In the genomic region with DNA sequence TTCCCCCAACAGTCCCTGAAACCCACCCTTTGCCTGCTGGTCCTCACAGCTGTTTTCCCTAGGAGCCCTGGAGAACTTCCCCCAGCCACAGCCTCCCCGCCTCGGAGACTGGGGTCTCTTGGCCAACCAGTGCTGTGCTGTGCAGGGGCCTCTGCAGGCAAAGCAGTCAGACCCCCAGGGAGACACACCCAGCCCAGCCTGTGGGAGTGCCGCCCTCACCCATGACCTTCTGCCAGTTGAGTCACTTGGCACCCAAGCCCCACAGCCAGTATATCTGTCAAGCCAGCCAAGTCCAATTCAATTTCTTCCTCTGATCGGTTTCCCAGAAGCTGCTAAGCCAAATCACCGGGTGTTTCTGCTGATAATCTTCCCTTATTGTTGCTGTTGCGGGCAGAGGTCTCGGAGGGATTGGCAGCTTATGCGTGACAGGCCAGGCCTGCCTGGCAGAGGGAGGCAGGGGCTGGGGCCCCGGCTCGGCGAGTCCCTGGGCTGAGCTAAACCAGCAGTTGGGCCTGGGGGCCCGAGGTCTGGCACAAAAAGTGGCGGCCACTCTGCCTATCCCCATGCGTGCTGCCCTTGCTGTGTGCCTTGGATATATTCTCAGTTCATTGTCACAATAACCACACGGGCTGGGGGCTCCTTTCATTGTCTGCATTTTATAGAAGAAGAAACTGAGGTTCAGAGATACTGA, we compare ENCODE assay signal across 19 cellular contexts.
A peak's percentile ranks its signal among the peaks of the same experiment; 100 is the strongest.
DNase-seq lines count a peak whose midpoint lies in the region; ATAC-seq and TF ChIP-seq lines count a peak whose summit lies in the region.
"Had no signal": no experiment of that assay in that cellular context is flagged by ENCODE, and none has a peak within 500 bp of the region (broad histone marks: within the 10 kb centered on the region; RNA-seq: fewer than 3 reads in every experiment).

No MANE protein-coding gene starts in this region.

- no peak overlapping the region for H3K27ac Mint-ChIP-seq in activated CD8-positive, alpha-beta T cell treated with anti-CD3 and anti-CD28 coated beads, Interleukin-2, amount 10 ng/mL, durations not matched to agents 7 days and 5 days
- H3K27ac Mint-ChIP-seq: activated CD4-positive, alpha-beta T cell treated with anti-CD3 and anti-CD28 coated beads for 36 hours; activated T-helper 1 cell treated with anti-CD3 and anti-CD28 coated beads, Interleukin-12 subunit alpha, Interleukin-12 subunit beta, Interleukin-2, Interleukin-4 antibody, amounts not matched to agents 30 ng/mL and 10 ng/mL and 1 ng/mL, durations not matched to agents 14 hours and 24 hours and 36 hours; CD8-positive, alpha-beta memory T cell; T-helper 1 cell treated with Interleukin-12 subunit alpha and Interleukin-12 subunit beta and Interleukin-4 antibody, amounts not matched to agents 30 μg/mL and 1 μg/mL, for 36 hours had no signal

- POLR2A ChIA-PET in activated CD8-positive, alpha-beta T cell treated with anti-CD3 and anti-CD28 coated beads, Interleukin-2, amount 10 ng/mL, durations not matched to agents 7 days and 5 days (lab: Charles Lee), result no interaction called here

- 61 to 72% methylated on average over 15 of the region's 15 CpGs for WGBS in heart right ventricle, 2 donors
- 46% methylated on average over 4 of the region's 15 CpGs for WGBS in suprapubic skin
- 69 to 78% methylated on average over 15 of the region's 15 CpGs for WGBS in sigmoid colon, 2 donors

- no peaks in the 10 kb centered on the region for H3K9me3 ChIP-seq in WERI-Rb-1 (ENCODE audit: severe bottlenecking)
- peaks cover 0 to 27% (median 0%) of the 10 kb centered on the region in 11 donors for H3K9me3 ChIP-seq in heart right ventricle
- no peaks in the 10 kb centered on the region for H3K9me3 ChIP-seq in suprapubic skin
- H3K9me3 ChIP-seq in sigmoid colon, result no peaks in the 10 kb centered on the region

- no peak overlapping the region for H3K4me3 Mint-ChIP-seq in activated CD8-positive, alpha-beta T cell treated with anti-CD3 and anti-CD28 coated beads, Interleukin-2, amount 10 ng/mL, durations not matched to agents 7 days and 5 days
- H3K4me3 Mint-ChIP-seq: activated CD4-positive, alpha-beta T cell treated with anti-CD3 and anti-CD28 coated beads for 36 hours; activated T-helper 1 cell treated with anti-CD3 and anti-CD28 coated beads, Interleukin-12 subunit alpha, Interleukin-12 subunit beta, Interleukin-2, Interleukin-4 antibody, amounts not matched to agents 30 ng/mL and 10 ng/mL and 1 ng/mL, durations not matched to agents 14 hours and 24 hours and 36 hours; T-helper 1 cell treated with Interleukin-12 subunit alpha and Interleukin-12 subunit beta and Interleukin-4 antibody, amounts not matched to agents 30 μg/mL and 1 μg/mL, for 36 hours had no signal

- TF ChIP-seq CTCF in WERI-Rb-1 (IDR thresholded peaks at IDR 0.05; ENCODE audit: low read depth, low read length) (no peak), heart right ventricle (IDR thresholded peaks at IDR 0.05) (no peak), suprapubic skin (IDR thresholded peaks at IDR 0.05) (no peak), sigmoid colon (IDR thresholded peaks at IDR 0.05) (no peak)

- ATAC-seq in heart right ventricle, result peak in 6 of 8 donors; percentile 18 to 74 (median 48)
- ATAC-seq in activated CD8-positive, alpha-beta T cell treated with anti-CD3 and anti-CD28 coated beads, Interleukin-2, amount 10 ng/mL, durations not matched to agents 7 days and 5 days, result no peak
- ATAC-seq in GM18517 (IDR thresholded peaks at IDR 0.05; ENCODE audit: unreplicated experiment), result no peak
- ATAC-seq: activated CD4-positive, alpha-beta T cell treated with anti-CD3 and anti-CD28 coated beads for 36 hours had no signal

- DNase-seq in activated effector memory CD4-positive, alpha-beta T cell treated with anti-CD3 and anti-CD28 coated beads, Interleukin-2, amount 50 U/mL, for 16 hours, result peak; percentile 53
- DNase-seq in activated effector memory CD4-positive, alpha-beta T cell treated with Interleukin-2 at 50 U/mL for 16 hours, result no peak
- DNase-seq in WERI-Rb-1, result peak; percentile 59
- no peak for DNase-seq in heart right ventricle
- peak; percentile 56 to 67 for DNase-seq in suprapubic skin (ENCODE audit: low spot score in 2 of 2)
- no peak for DNase-seq in activated CD8-positive, alpha-beta T cell treated with anti-CD3 and anti-CD28 coated beads, Interleukin-2, amount 10 ng/mL, durations not matched to agents 7 days and 5 days
- no peak for DNase-seq in sigmoid colon
- DNase-seq: activated CD4-positive, alpha-beta T cell treated with anti-CD3 and anti-CD28 coated beads for 36 hours; amniotic stem cell; CD8-positive, alpha-beta memory T cell; GDM1; NCI-H1092; NCI-H2171 treated with DMSO at 0.1 percent for 48 hours; occipital lobe; stomach had no signal

- H3K36me3 Mint-ChIP-seq in activated CD8-positive, alpha-beta T cell treated with anti-CD3 and anti-CD28 coated beads, Interleukin-2, amount 10 ng/mL, durations not matched to agents 7 days and 5 days (ENCODE audit: low read depth), result no peaks in the 10 kb centered on the region
- H3K36me3 Mint-ChIP-seq: CD8-positive, alpha-beta memory T cell had no signal

- no peaks in the 10 kb centered on the region for H3K9me3 Mint-ChIP-seq in activated CD8-positive, alpha-beta T cell treated with anti-CD3 and anti-CD28 coated beads, Interleukin-2, amount 10 ng/mL, durations not matched to agents 7 days and 5 days (ENCODE audit: insufficient read depth)
- H3K9me3 Mint-ChIP-seq: activated T-helper 1 cell treated with anti-CD3 and anti-CD28 coated beads, Interleukin-12 subunit alpha, Interleukin-12 subunit beta, Interleukin-2, Interleukin-4 antibody, amounts not matched to agents 30 ng/mL and 10 ng/mL and 1 ng/mL, durations not matched to agents 14 hours and 24 hours and 36 hours; T-helper 1 cell treated with Interleukin-12 subunit alpha and Interleukin-12 subunit beta and Interleukin-4 antibody, amounts not matched to agents 30 μg/mL and 1 μg/mL, for 36 hours had no signal

- no peaks in the 10 kb centered on the region for H3K27me3 ChIP-seq in WERI-Rb-1 (ENCODE audit: insufficient read depth, low read depth, severe bottlenecking)
- peaks cover 0 to 13% (median 8%) of the 10 kb centered on the region in 7 donors for H3K27me3 ChIP-seq in heart right ventricle
- H3K27me3 ChIP-seq in suprapubic skin, result no peaks in the 10 kb centered on the region
- no peaks in the 10 kb centered on the region for H3K27me3 ChIP-seq in sigmoid colon

- H3K4me1 ChIP-seq in heart right ventricle (no peaks in the 10 kb centered on the region), suprapubic skin (peaks cover 19% of the 10 kb centered on the region), sigmoid colon (no peaks in the 10 kb centered on the region)
- H3K4me1 ChIP-seq: A549, stomach had no signal

- H3K27ac ChIP-seq in WERI-Rb-1 (no peak overlapping the region), heart right ventricle (no peak overlapping the region), suprapubic skin (peak overlapping the region; percentile 54), sigmoid colon (no peak overlapping the region)
- H3K27ac ChIP-seq: A549, stomach had no signal

- TF ChIP-seq EP300 in suprapubic skin (IDR thresholded peaks at IDR 0.05), result no peak
- TF ChIP-seq EP300 in sigmoid colon (IDR thresholded peaks at IDR 0.05), result no peak

- intact Hi-C loops in heart right ventricle (cut with DNase I), result no loop called here
- intact Hi-C loops in sigmoid colon (cut with DNase I), result no loop called here

- H3K36me3 ChIP-seq in WERI-Rb-1, result no peaks in the 10 kb centered on the region
- no peaks in the 10 kb centered on the region for H3K36me3 ChIP-seq in heart right ventricle
- no peaks in the 10 kb centered on the region for H3K36me3 ChIP-seq in suprapubic skin
- no peaks in the 10 kb centered on the region for H3K36me3 ChIP-seq in sigmoid colon
- H3K36me3 ChIP-seq: stomach had no signal

- CTCF ChIA-PET in activated CD8-positive, alpha-beta T cell treated with anti-CD3 and anti-CD28 coated beads, Interleukin-2, amount 10 ng/mL, durations not matched to agents 7 days and 5 days (lab: Charles Lee), result no interaction called here

- H3K4me3 ChIP-seq in WERI-Rb-1 (ENCODE audit: low read depth, low read length), result no peak overlapping the region
- no peak overlapping the region for H3K4me3 ChIP-seq in heart right ventricle
- no peak overlapping the region for H3K4me3 ChIP-seq in suprapubic skin
- H3K4me3 ChIP-seq in sigmoid colon, result no peak overlapping the region
- H3K4me3 ChIP-seq: A549, stomach had no signal

- H3K27me3 Mint-ChIP-seq in activated CD8-positive, alpha-beta T cell treated with anti-CD3 and anti-CD28 coated beads, Interleukin-2, amount 10 ng/mL, durations not matched to agents 7 days and 5 days (ENCODE audit: low read depth), result peaks cover 12% of the 10 kb centered on the region

- TF ChIP-seq POLR2A in suprapubic skin (IDR thresholded peaks at IDR 0.05) (no peak), sigmoid colon (IDR thresholded peaks at IDR 0.05) (no peak)

- H3K4me1 Mint-ChIP-seq in activated CD8-positive, alpha-beta T cell treated with anti-CD3 and anti-CD28 coated beads, Interleukin-2, amount 10 ng/mL, durations not matched to agents 7 days and 5 days (ENCODE audit: low read depth), result peaks cover 5% of the 10 kb centered on the region
- H3K4me1 Mint-ChIP-seq: activated CD4-positive, alpha-beta T cell treated with anti-CD3 and anti-CD28 coated beads for 36 hours; CD8-positive, alpha-beta memory T cell had no signal

Comparison
In these comparisons a context has a peak if more than half of its experiments do, and no peak if none do; other contexts are left out.
1. DNase-seq: peak in activated effector memory CD4-positive, alpha-beta T cell treated with anti-CD3 and anti-CD28 coated beads, Interleukin-2, amount 50 U/mL, for 16 hours (single experiment), WERI-Rb-1 (single experiment) and suprapubic skin (2 of 2); none in activated effector memory CD4-positive, alpha-beta T cell treated with Interleukin-2 at 50 U/mL for 16 hours (single experiment), heart right ventricle (0 of 2), activated CD8-positive, alpha-beta T cell treated with anti-CD3 and anti-CD28 coated beads, Interleukin-2, amount 10 ng/mL, durations not matched to agents 7 days and 5 days (single experiment) and sigmoid colon (single experiment).
2. ATAC-seq: peak in heart right ventricle (6 of 8); none in activated CD8-positive, alpha-beta T cell treated with anti-CD3 and anti-CD28 coated beads, Interleukin-2, amount 10 ng/mL, durations not matched to agents 7 days and 5 days (single experiment) and GM18517 (single experiment).